Comparison of ENCODE assay signal across 8 cellular contexts in genomic region chr20:57709823-57710799, GRCh38. TPM values are rescaled to one million over a fixed set of nuclear protein-coding genes. Genes with fewer than 3 reads are reported as not detected.
A peak's percentile ranks its signal among the peaks of the same experiment; 100 is the strongest.
DNase-seq lines count a peak whose midpoint lies in the region; ATAC-seq and TF ChIP-seq lines count a peak whose summit lies in the region.

PMEPA1 (minus strand) TSS chr20:57710015; CDS start chr20:57709582, 433 bp downstream.

- H3K4me2 ChIP-seq in PC-3 (ENCODE audit: low read length): peak within 1 kb of the TSS; percentile 98

- H3K9me3 ChIP-seq in CD4-positive, CD25-positive, alpha-beta regulatory T cell (ENCODE audit: control insufficient read depth in 2 of 2, low read length in 2 of 2): no peaks in the 10 kb centered on the region
- H3K9me3 ChIP-seq in HUES48 (ENCODE audit: control insufficient read depth, insufficient read depth, low read length) (no peaks in the 10 kb centered on the region), PC-3 (ENCODE audit: low read length) (no peaks in the 10 kb centered on the region)

- no peaks in the 10 kb centered on the region for H3K36me3 Mint-ChIP-seq in CD4-positive, CD25-positive, alpha-beta regulatory T cell

- H3K4me3 ChIP-seq in CD4-positive, CD25-positive, alpha-beta regulatory T cell (ENCODE audit: low read depth, low read length): peak within 1 kb of the TSS; percentile 57
- H3K4me3 ChIP-seq in HUES48 (ENCODE audit: low read depth, low read length): peak within 1 kb of the TSS; percentile 94
- peak within 1 kb of the TSS; percentile 98 for H3K4me3 ChIP-seq in PC-3 (ENCODE audit: low read length)

- H3K27me3 ChIP-seq in CD4-positive, CD25-positive, alpha-beta regulatory T cell (ENCODE audit: control insufficient read depth, insufficient read depth, low read length): no peaks in the 10 kb centered on the region
- H3K27me3 ChIP-seq in HUES48 (ENCODE audit: control insufficient read depth, insufficient read depth, low read length) (peaks cover 14% of the 10 kb centered on the region; the same call in 1 of the 2 replicates), PC-3 (ENCODE audit: low read length) (no peaks in the 10 kb centered on the region)

- peak; percentile 40; the same call in 1 of the 2 replicates for TF ChIP-seq CTCF in PC-3 (conservative IDR thresholded peaks at IDR 0.05; ENCODE audit: low read depth, low read length)

- H3K27ac Mint-ChIP-seq in CD4-positive, CD25-positive, alpha-beta regulatory T cell: peak within 1 kb of the TSS; percentile 91 to 97 (median 94)

- intact Hi-C loops in PC-3 (cut with micrococcal nuclease): loop anchor here (2.0 kb wide), 1 partner anchor 17 kb away; no protein-coding TSS in a partner anchor

- POLR2A ChIA-PET in PC-3 (lab: Charles Lee; ENCODE audit: unreplicated experiment): interaction anchor here (0.6 to 0.7 kb wide), 6 partner anchors 57 to 1886 kb away, joined by 3 to 5 read pairs (median 4); no protein-coding TSS in a partner anchor

- no peaks in the 10 kb centered on the region for H3K36me3 ChIP-seq in CD4-positive, CD25-positive, alpha-beta regulatory T cell (ENCODE audit: control insufficient read depth, insufficient read depth, low read length)
- H3K36me3 ChIP-seq in HUES48 (ENCODE audit: control insufficient read depth, insufficient read depth, low read length) (no peaks in the 10 kb centered on the region), PC-3 (ENCODE audit: low read depth, low read length) (peaks cover 14% of the 10 kb centered on the region)

- H3K9me2 ChIP-seq in PC-3 (replicated peaks; ENCODE audit: low read length): no peaks in the 10 kb centered on the region

- H3K4me3 Mint-ChIP-seq in CD4-positive, CD25-positive, alpha-beta regulatory T cell: peak within 1 kb of the TSS; percentile 89 to 94 (median 92)

- peaks cover 15% of the 10 kb centered on the region for H3K4me1 ChIP-seq in CD4-positive, CD25-positive, alpha-beta regulatory T cell (ENCODE audit: control insufficient read depth, insufficient read depth, low read length, poor library complexity, severe bottlenecking)
- H3K4me1 ChIP-seq in HUES48 (ENCODE audit: control insufficient read depth, insufficient read depth, low read length) (peaks cover 30% of the 10 kb centered on the region), PC-3 (ENCODE audit: insufficient read depth, low read length) (peaks cover 70% of the 10 kb centered on the region)

- no TSS peak for BruUV-seq in PC-3 (replicated peaks; lab: Mats Ljungman, UMichigan)

- peak within 1 kb of the TSS; percentile 71 for H3K27ac ChIP-seq in CD4-positive, CD25-positive, alpha-beta regulatory T cell (ENCODE audit: insufficient read depth, low read length, poor library complexity, severe bottlenecking)
- H3K27ac ChIP-seq in HUES48 (ENCODE audit: low read depth, low read length) (peak within 1 kb of the TSS; percentile 98), PC-3 (ENCODE audit: low read length) (peak within 1 kb of the TSS; percentile 88)

- CTCF ChIA-PET in PC-3 (lab: Charles Lee): interaction anchor here (0.8 to 1.6 kb wide), 2 partner anchors 56 to 87 kb away, joined by 3 to 5 read pairs; no protein-coding TSS in a partner anchor

- H3K9me3 Mint-ChIP-seq in CD4-positive, CD25-positive, alpha-beta regulatory T cell: no peaks in the 10 kb centered on the region

- no peaks in the 10 kb centered on the region for H3F3A ChIP-seq in PC-3 (ENCODE audit: low read length, unreplicated experiment)

- H4K20me1 ChIP-seq in PC-3 (ENCODE audit: low read length): peaks cover 38% of the 10 kb centered on the region

- peak within 1 kb of the TSS; percentile 93 for H3K9ac ChIP-seq in HUES48 (ENCODE audit: low read depth, low read length)
- peak within 1 kb of the TSS; percentile 95 for H3K9ac ChIP-seq in PC-3 (ENCODE audit: low read length)

- H3K27me3 Mint-ChIP-seq in CD4-positive, CD25-positive, alpha-beta regulatory T cell: peaks cover 31% of the 10 kb centered on the region

- H3K79me2 ChIP-seq in PC-3 (ENCODE audit: low read length): peaks cover 82% of the 10 kb centered on the region

- ATAC-seq in CD4-positive, CD25-positive, alpha-beta regulatory T cell (ENCODE audit: low read depth in 2 of 2): peak; percentile 82 to 87
- peak; percentile 77 for ATAC-seq in GM21360 (IDR thresholded peaks at IDR 0.05; ENCODE audit: unreplicated experiment)
- peak; percentile 66 for ATAC-seq in PC-3

- peak within 1 kb of the TSS; percentile 90 for H2AFZ ChIP-seq in PC-3 (ENCODE audit: low read length)

- H3K4me1 Mint-ChIP-seq in CD4-positive, CD25-positive, alpha-beta regulatory T cell: peaks cover 3 to 41% (median 10%) of the 10 kb centered on the region in 4 donors

- DNase-seq in CD4-positive, CD25-positive, alpha-beta regulatory T cell: peak; percentile 86 to 88 (median 87)
- DNase-seq in PC-3 (peak; percentile 99), fibroblast of gingiva (ENCODE audit: low read depth) (peak; percentile 92), myocyte (ENCODE audit: low read depth) (peak; percentile 97)
- peak; percentile 85 to 90 for DNase-seq in activated T-helper 1 cell treated with anti-CD3 and anti-CD28 coated beads, Interleukin-2, amount 50 U/mL, for 16 hours (ENCODE audit: low read depth in 1 of 2, low spot score in 1 of 2)
- DNase-seq in stimulated activated CD8-positive, alpha-beta memory T cell treated with anti-CD3 and anti-CD28 coated beads, Interleukin-7, amount 100 ng/mL, for 1 hour (ENCODE audit: low read depth in 2 of 2): peak; percentile 76 to 89

RNA-seq across cellular contexts. Expression of gene PMEPA1, which starts in this region (rescaled TPM):
- total RNA-seq in CD4-positive, CD25-positive, alpha-beta regulatory T cell: 4.0 TPM
- 1 to 10 TPM in 1 of 4 donors, under 1 TPM in 3; 0.36 to 1.1 (median 0.62) TPM for polyA plus RNA-seq in CD4-positive, CD25-positive, alpha-beta regulatory T cell
- 21.9 and 29.3 TPM in 2 replicates for total RNA-seq in PC-3 (2014; rRNA removed)
- 7.4 and 8.8 TPM in 2 replicates for total RNA-seq in myocyte
- polyA plus RNA-seq in myocyte (2012): 62.8 TPM

Comparison
In these comparisons a context has a peak if more than half of its experiments do, and no peak if none do; other contexts are left out.
1. Peak in every context shown above with its lines: DNase-seq, ATAC-seq, H3K4me3 ChIP-seq and H3K27ac ChIP-seq.